22 cellular contexts compared by ENCODE assay signal in genomic region chr6:134689177-134689576, GRCh38.
DNase-seq lines count a peak whose midpoint lies in the region; ATAC-seq and TF ChIP-seq lines count a peak whose summit lies in the region.
"Had no signal": no experiment of that assay in that cellular context is flagged by ENCODE, and none has a peak within 500 bp of the region (broad histone marks: within the 10 kb centered on the region; RNA-seq: fewer than 3 reads in every experiment).

No MANE protein-coding gene starts in this region.

- peaks cover 18% of the 10 kb centered on the region for H3K4me1 ChIP-seq in osteoblast (ENCODE audit: insufficient read depth, low read length)
- H3K4me1 ChIP-seq in colonic mucosa: no peaks in the 10 kb centered on the region
- H3K4me1 ChIP-seq: neural progenitor cell, right lobe of liver had no signal

- intact Hi-C loops in left cardiac atrium (cut with DNase I): no loop called here
- intact Hi-C loops in colonic mucosa (cut with DNase I): no loop called here

- DNase-seq in Ammon's horn (ENCODE audit: low spot score) (peak; percentile 92), left cardiac atrium (no peak), osteoblast (ENCODE audit: insufficient read length, low spot score, missing footprints) (no peak), colonic mucosa (no peak), EL (no peak)
- DNase-seq: activated naive CD8-positive, alpha-beta T cell treated with anti-CD3 and anti-CD28 coated beads, Interleukin-2, amount 10 ng/mL, durations not matched to agents 7 days and 5 days; brain microvascular endothelial cell; dermis blood vessel endothelial cell; GDM1; left colon; NCI-H2107; NCI-H524 treated with DMSO at 0.1 percent for 48 hours; right lobe of liver had no signal

- H3K27me3 ChIP-seq in osteoblast (ENCODE audit: insufficient read depth, low read length) (peaks cover 22% of the 10 kb centered on the region), colonic mucosa (no peaks in the 10 kb centered on the region)
- H3K27me3 ChIP-seq: BLaER1 treated with 17β-estradiol and CSF1 and Interleukin-3, amounts not matched to agents 10 nM and 100 nM; brain microvascular endothelial cell; neural progenitor cell; right lobe of liver; thyroid gland had no signal

- H3K9ac ChIP-seq in colonic mucosa (ENCODE audit: low read depth in 2 of 2, low read length in 2 of 2): no peak overlapping the region
- H3K9ac ChIP-seq: BLaER1 treated with 17β-estradiol and CSF1 and Interleukin-3, amounts not matched to agents 10 nM and 100 nM; neural progenitor cell had no signal

- H2AFZ ChIP-seq in osteoblast (ENCODE audit: low read length): no peak overlapping the region
- H2AFZ ChIP-seq: neural progenitor cell had no signal

- TF ChIP-seq CTCF in osteoblast (IDR thresholded peaks at IDR 0.05; ENCODE audit: extremely low read depth, low read depth, low read length) (no peak), colonic mucosa (IDR thresholded peaks at IDR 0.05) (no peak)

- ATAC-seq in left cardiac atrium (peak; percentile 27 to 67), GM18909 (IDR thresholded peaks at IDR 0.05; ENCODE audit: poor library complexity, unreplicated experiment) (no peak), HG03442 (IDR thresholded peaks at IDR 0.05; ENCODE audit: unreplicated experiment) (no peak)
- ATAC-seq: A549; activated T-helper 17 cell treated with anti-CD3 and anti-CD28 coated beads, Interleukin-2, amount 50 U/mL, for 72 hours; left colon; stimulated activated effector memory CD8-positive, alpha-beta T cell treated with anti-CD3 and anti-CD28 coated beads, Interleukin-12 subunit alpha, Interleukin-12 subunit beta, amount 100 ng/mL, for 72 hours had no signal

- H3K27ac ChIP-seq in angular gyrus (ENCODE audit: low read depth, low read length): peak overlapping the region; percentile 69
- H3K27ac ChIP-seq in osteoblast (ENCODE audit: low read depth, low read length): no peak overlapping the region
- no peak overlapping the region for H3K27ac ChIP-seq in colonic mucosa
- H3K27ac ChIP-seq: BLaER1 treated with 17β-estradiol and CSF1 and Interleukin-3, amounts not matched to agents 10 nM and 100 nM; brain microvascular endothelial cell; neural progenitor cell; right lobe of liver; thyroid gland had no signal

- H3K4me3 ChIP-seq in osteoblast (ENCODE audit: insufficient read depth, low read length) (no peak overlapping the region), colonic mucosa (no peak overlapping the region)
- H3K4me3 ChIP-seq: A549; BLaER1 treated with 17β-estradiol and CSF1 and Interleukin-3, amounts not matched to agents 10 nM and 100 nM; neural progenitor cell; right lobe of liver; thyroid gland had no signal

- no peaks in the 10 kb centered on the region for H3K79me2 ChIP-seq in osteoblast (ENCODE audit: insufficient read depth, low read length)

- H3K9me3 ChIP-seq in osteoblast (ENCODE audit: low read depth, low read length): no peaks in the 10 kb centered on the region
- no peaks in the 10 kb centered on the region for H3K9me3 ChIP-seq in colonic mucosa
- H3K9me3 ChIP-seq: A549; BLaER1 treated with 17β-estradiol and CSF1 and Interleukin-3, amounts not matched to agents 10 nM and 100 nM; right lobe of liver; thyroid gland had no signal

- H3K4me2 ChIP-seq in osteoblast (ENCODE audit: insufficient read depth, low read length): peak overlapping the region; percentile 1
- H3K4me2 ChIP-seq: A549; BLaER1 treated with 17β-estradiol and CSF1 and Interleukin-3, amounts not matched to agents 10 nM and 100 nM; neural progenitor cell had no signal

- no peaks in the 10 kb centered on the region for H4K20me1 ChIP-seq in osteoblast (ENCODE audit: insufficient read depth, low read length)
- H4K20me1 ChIP-seq: BLaER1 treated with 17β-estradiol and CSF1 and Interleukin-3, amounts not matched to agents 10 nM and 100 nM had no signal

- H3K36me3 ChIP-seq in osteoblast (ENCODE audit: insufficient read depth, low read length) (no peaks in the 10 kb centered on the region), colonic mucosa (no peaks in the 10 kb centered on the region)
- H3K36me3 ChIP-seq: BLaER1 treated with 17β-estradiol and CSF1 and Interleukin-3, amounts not matched to agents 10 nM and 100 nM; brain microvascular endothelial cell; neural progenitor cell; right lobe of liver; thyroid gland had no signal

Comparison
In these comparisons a context has a peak if more than half of its experiments do, and no peak if none do; other contexts are left out.
1. ATAC-seq: peak in left cardiac atrium (2 of 2); none in GM18909 (single experiment) and HG03442 (single experiment).